23 cellular contexts compared by ENCODE assay signal in the genomic region with DNA sequence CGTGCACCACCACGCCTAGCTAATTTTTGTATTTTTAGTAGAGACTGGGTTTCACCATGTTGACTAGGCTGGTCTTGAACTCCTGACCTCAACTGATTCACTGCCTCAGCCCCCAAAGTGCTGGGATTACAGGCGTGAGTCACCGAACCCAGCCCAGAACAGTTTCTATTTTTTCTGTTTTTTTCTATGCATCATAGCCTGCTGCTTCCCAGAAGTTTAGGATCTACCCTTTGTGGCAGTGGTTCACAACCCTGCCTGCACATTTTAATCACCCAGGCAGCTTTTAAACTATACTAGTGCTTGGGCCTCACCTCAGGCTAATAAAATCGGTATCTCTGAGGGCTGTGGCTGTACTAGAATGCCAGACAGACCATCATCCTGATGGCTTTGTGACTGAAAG. TPM values are rescaled to one million over a fixed set of nuclear protein-coding genes. Genes with fewer than 3 reads are reported as not detected.
DNase-seq lines count a peak whose midpoint lies in the region; ATAC-seq and TF ChIP-seq lines count a peak whose summit lies in the region.
"Had no signal": no experiment of that assay in that cellular context is flagged by ENCODE, and none has a peak within 500 bp of the region (broad histone marks: within the 10 kb centered on the region; RNA-seq: fewer than 3 reads in every experiment).

No MANE protein-coding gene starts in this region.

- dilution Hi-C loops in mammary epithelial cell (cut with HindIII; ENCODE audit: low sequenced_read_pairs), result no loop called here

- H2AFZ ChIP-seq in mammary epithelial cell (ENCODE audit: low read depth, low read length), result no peak overlapping the region

- intact Hi-C loops in mammary epithelial cell (cut with micrococcal nuclease), result no loop called here

- CTCF ChIA-PET in BJ (lab: Yijun Ruan, JAX), result no interaction called here
- CTCF ChIA-PET in mammary epithelial cell (lab: Charles Lee; ENCODE audit: low non-redundant PET), result no interaction called here

- TF ChIP-seq CTCF in BJ (IDR thresholded peaks at IDR 0.05; ENCODE audit: insufficient read depth, low read depth, low read length) (no peak), mammary epithelial cell (conservative IDR thresholded peaks at IDR 0.05 in 1 of 2, IDR thresholded peaks at IDR 0.05 in 1 of 2; ENCODE audit: extremely low read depth in 1 of 2, insufficient read depth in 1 of 2, low read depth in 1 of 2, low read length in 2 of 2) (no peak)

- no peak overlapping the region for H3K27ac ChIP-seq in mammary epithelial cell (ENCODE audit: insufficient read depth, low read depth, low read length)
- H3K27ac ChIP-seq: Peyer's patch, thoracic aorta, WERI-Rb-1 had no signal

- H3K4me3 ChIP-seq in BJ (ENCODE audit: low read depth, low read length) (no peak overlapping the region), mammary epithelial cell (replicated peaks in 1 of 3; ENCODE audit: insufficient read depth in 1 of 3, low read depth in 2 of 3, low read length in 3 of 3) (no peak overlapping the region)
- H3K4me3 ChIP-seq: BLaER1 treated with 17β-estradiol and CSF1 and Interleukin-3, amounts not matched to agents 10 nM and 100 nM; Peyer's patch; thoracic aorta had no signal

- H3K4me1 ChIP-seq in mammary epithelial cell (ENCODE audit: insufficient read depth, low read length), result no peaks in the 10 kb centered on the region
- H3K4me1 ChIP-seq: Peyer's patch had no signal

- H3K4me2 ChIP-seq in mammary epithelial cell (ENCODE audit: insufficient read depth, low read depth, low read length), result no peak overlapping the region

- POLR2A ChIA-PET in BJ (lab: Charles Lee), result no interaction called here

- no peaks in the 10 kb centered on the region for H3K9me3 ChIP-seq in mammary epithelial cell (replicated peaks; ENCODE audit: insufficient read depth, low read length)
- H3K9me3 ChIP-seq: Peyer's patch, thoracic aorta had no signal

- BruUV-seq in mammary epithelial cell (replicated peaks; lab: Mats Ljungman, UMichigan), result no TSS peak

- in situ Hi-C loops in mammary epithelial cell (cut with MboI; ENCODE audit: low sequenced_read_pairs in 2 of 2), result no loop called here

- no peaks in the 10 kb centered on the region for H3K79me2 ChIP-seq in mammary epithelial cell (ENCODE audit: insufficient read depth, low read length)

- no peak for ATAC-seq in GM19397 (IDR thresholded peaks at IDR 0.05; ENCODE audit: unreplicated experiment)
- ATAC-seq: HepG2, left cardiac atrium had no signal

- H3K9ac ChIP-seq in mammary epithelial cell (ENCODE audit: insufficient read depth, low read length), result no peak overlapping the region
- H3K9ac ChIP-seq: BLaER1 treated with 17β-estradiol and CSF1 and Interleukin-3, amounts not matched to agents 10 nM and 100 nM had no signal

- H3K36me3 ChIP-seq in BJ (ENCODE audit: control insufficient read depth, insufficient read depth, low read length) (no peaks in the 10 kb centered on the region), mammary epithelial cell (ENCODE audit: insufficient read depth, low read length) (no peaks in the 10 kb centered on the region)
- H3K36me3 ChIP-seq: BLaER1 treated with 17β-estradiol and CSF1 and Interleukin-3, amounts not matched to agents 10 nM and 100 nM; Peyer's patch; thoracic aorta; WERI-Rb-1 had no signal

- DNase-seq in BJ (ENCODE audit: low read depth) (peak; percentile 7), M059J (ENCODE audit: low read depth) (peak; percentile 84), mammary epithelial cell (peak; percentile 70), kidney glomerular epithelial cell (lab: John Stamatoyannopoulos, UW) (peak; percentile 1), COLO829 (ENCODE audit: low spot score) (no peak)
- no peak for DNase-seq in stimulated activated CD4-positive, alpha-beta T cell treated with anti-CD3 and anti-CD28 coated beads, Interleukin-2, amount 100 ng/mL, for 24 hours
- no peak for DNase-seq in effector CD4-positive, alpha-beta T cell
- DNase-seq: amniotic stem cell; cortex of kidney; DMS 273 treated with DMSO at 0.1 percent for 48 hours; erythroblast; hypothalamus; left cardiac atrium; NCI-H1092 treated with DMSO at 0.1 percent for 48 hours; NCI-H774; Peyer's patch; stimulated activated CD4-positive, alpha-beta T cell treated with anti-CD3 and anti-CD28 coated beads, Interleukin-4, amount 100 ng/mL, for 24 hours; stimulated activated CD8-positive, alpha-beta memory T cell treated with anti-CD3 and anti-CD28 coated beads, Interleukin-4, amount 100 ng/mL, for 48 hours; WERI-Rb-1 had no signal

- no peaks in the 10 kb centered on the region for H3K27me3 ChIP-seq in BJ (ENCODE audit: control insufficient read depth, insufficient read depth, low read length)
- H3K27me3 ChIP-seq in mammary epithelial cell (ENCODE audit: insufficient read depth, low read length), result no peaks in the 10 kb centered on the region
- H3K27me3 ChIP-seq: BLaER1 treated with 17β-estradiol and CSF1 and Interleukin-3, amounts not matched to agents 10 nM and 100 nM; Peyer's patch had no signal

- no peaks in the 10 kb centered on the region for H4K20me1 ChIP-seq in mammary epithelial cell (ENCODE audit: insufficient read depth, low read length)
- H4K20me1 ChIP-seq: BLaER1 treated with 17β-estradiol and CSF1 and Interleukin-3, amounts not matched to agents 10 nM and 100 nM had no signal

- whole genome bisulfite sequencing in mammary epithelial cell (ENCODE audit: low coverage, missing lambda C conversion rate), result 76% methylated on average over 5 of the region's 5 CpGs

RNA-seq across cellular contexts. Expression of gene SOCS6, which starts 39.7 kb away (rescaled TPM):
- polyA plus RNA-seq in BJ (2011; rRNA removed), result 26.7 and 28.7 TPM in 2 replicates
- 32.9 and 55.8 TPM in 2 replicates for polyA minus RNA-seq in BJ (2011; rRNA and poly(A)+ RNA removed)
- 20.4 and 28.8 TPM in 2 replicates for total RNA-seq in M059J (2014; rRNA removed; shearing (Covaris generic))
- 10 to 100 TPM; 22.7 to 31.5 TPM for total RNA-seq in mammary epithelial cell
- 14.0 TPM for polyA plus RNA-seq in mammary epithelial cell
- 26.5 TPM for polyA minus RNA-seq in mammary epithelial cell

RNA-seq across cellular contexts. Expression of gene RTTN, which starts 43.6 kb away (rescaled TPM):
- 5.4 and 8.2 TPM in 2 replicates for polyA plus RNA-seq in BJ (2011; rRNA removed)
- 15.2 and 16.2 TPM in 2 replicates for polyA minus RNA-seq in BJ (2011; rRNA and poly(A)+ RNA removed)
- 12.5 and 18.2 TPM in 2 replicates for total RNA-seq in M059J (2014; rRNA removed; shearing (Covaris generic))
- 10 to 100 TPM; 31.5 to 59.4 TPM for total RNA-seq in mammary epithelial cell
- 28.3 TPM for polyA plus RNA-seq in mammary epithelial cell
- polyA minus RNA-seq in mammary epithelial cell, result 71.0 TPM

Comparison
In these comparisons a context has a peak if more than half of its experiments do, and no peak if none do; other contexts are left out.
1. DNase-seq: peak in BJ (single experiment), M059J (single experiment), mammary epithelial cell (single experiment) and kidney glomerular epithelial cell (single experiment); none in stimulated activated CD4-positive, alpha-beta T cell treated with anti-CD3 and anti-CD28 coated beads, Interleukin-2, amount 100 ng/mL, for 24 hours (0 of 2), effector CD4-positive, alpha-beta T cell (single experiment) and COLO829 (single experiment).